Comparison of ENCODE assay signal across 25 cellular contexts in the genomic region with DNA sequence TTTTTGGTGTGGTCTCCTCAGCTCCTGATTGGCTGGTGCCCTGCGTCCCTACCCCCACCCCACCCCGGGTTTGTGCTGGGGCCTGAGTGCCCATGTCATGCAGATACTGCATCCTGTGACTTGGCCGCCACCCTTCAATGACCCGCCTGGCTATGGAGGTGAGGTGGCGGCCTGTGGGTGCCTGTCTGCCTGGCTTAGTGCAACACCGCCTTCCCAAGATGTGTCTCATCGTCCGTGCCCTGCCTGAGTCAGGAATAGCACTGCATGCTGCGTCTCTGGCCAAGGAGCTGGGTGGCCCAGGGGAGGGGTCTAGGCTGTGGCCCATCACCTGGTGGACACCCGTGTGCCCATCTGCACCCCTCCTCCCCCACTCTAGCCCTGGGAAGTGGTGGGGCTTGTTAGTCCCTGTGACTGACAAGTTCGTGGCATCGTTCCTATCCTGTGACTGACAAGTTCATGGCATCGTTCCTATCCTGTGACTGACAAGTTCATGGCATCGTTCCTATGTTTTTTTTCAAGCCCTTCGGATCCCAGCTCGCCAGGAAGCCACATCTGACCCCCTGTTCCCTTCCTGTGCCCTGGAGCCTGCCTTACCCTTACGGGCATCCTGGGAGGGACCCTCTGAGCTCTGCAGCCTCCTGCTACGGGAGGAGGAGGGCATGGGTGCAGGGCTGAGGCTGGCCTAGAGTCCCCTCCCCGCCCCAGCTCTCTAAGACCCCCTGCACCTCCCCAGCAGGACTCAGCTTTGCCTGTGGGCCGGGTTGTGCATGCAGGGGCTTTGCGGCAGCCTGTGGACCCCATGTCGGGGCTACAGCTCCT. TPM values are rescaled to one million over a fixed set of nuclear protein-coding genes. Genes with fewer than 3 reads are reported as not detected.
DNase-seq lines count a peak whose midpoint lies in the region; ATAC-seq, FAIRE-seq and TF ChIP-seq lines count a peak whose summit lies in the region.
"Had no signal": no experiment of that assay in that cellular context is flagged by ENCODE, and none has a peak within 500 bp of the region (broad histone marks: within the 10 kb centered on the region; RNA-seq: fewer than 3 reads in every experiment).

No MANE protein-coding gene starts in this region.

- H3K9me2 ChIP-seq in GM23248 (ENCODE audit: insufficient read depth): no peaks in the 10 kb centered on the region

- H3K4me2 ChIP-seq in GM23248 (ENCODE audit: unreplicated experiment) (no peak overlapping the region), neural progenitor cell (no peak overlapping the region)

- no peaks in the 10 kb centered on the region for H3K4me1 ChIP-seq in GM23248 (ENCODE audit: insufficient read depth)
- peaks cover 0 to 47% of the 10 kb centered on the region in 2 donors for H3K4me1 ChIP-seq in right atrium auricular region
- H3K4me1 ChIP-seq in tibial artery: peaks cover 0 to 59% (median 43%) of the 10 kb centered on the region in 4 donors
- H3K4me1 ChIP-seq in neural progenitor cell: no peaks in the 10 kb centered on the region

- H3K4me3 Mint-ChIP-seq in neural progenitor cell: no peak overlapping the region
- H3K4me3 Mint-ChIP-seq: activated CD8-positive, alpha-beta T cell treated with anti-CD3 and anti-CD28 coated beads for 36 hours; activated naive CD8-positive, alpha-beta T cell; H9; T-helper 1 cell treated with Interleukin-12 subunit alpha and Interleukin-12 subunit beta and Interleukin-4 antibody, amounts not matched to agents 30 μg/mL and 1 μg/mL, for 36 hours had no signal

- no peaks in the 10 kb centered on the region for H3F3A ChIP-seq in GM23248 (ENCODE audit: insufficient read depth)
- no peaks in the 10 kb centered on the region for H3F3A ChIP-seq in neural progenitor cell (ENCODE audit: low read depth)

- FAIRE-seq in bronchial epithelial cell (lab: Jason Lieb, UNC): peak; percentile 50
- FAIRE-seq: small intestine had no signal

- ATAC-seq in HG03025 (IDR thresholded peaks at IDR 0.05; ENCODE audit: low FRiP score, unreplicated experiment): no peak
- ATAC-seq in GM18909 (IDR thresholded peaks at IDR 0.05; ENCODE audit: poor library complexity, unreplicated experiment): no peak
- ATAC-seq: activated CD8-positive, alpha-beta T cell treated with anti-CD3 and anti-CD28 coated beads for 36 hours; body of pancreas had no signal

- peak overlapping the region; percentile 21; the same call in 1 of the 2 replicates for H3K9ac ChIP-seq in GM23248
- no peak overlapping the region for H3K9ac ChIP-seq in neural progenitor cell

- no peaks in the 10 kb centered on the region for H3K36me3 ChIP-seq in GM23248 (ENCODE audit: low read depth)
- peaks cover 33% of the 10 kb centered on the region for H3K36me3 ChIP-seq in bronchial epithelial cell (ENCODE audit: control insufficient read depth, insufficient read depth, low read length)
- peaks cover 17% of the 10 kb centered on the region for H3K36me3 ChIP-seq in right atrium auricular region
- H3K36me3 ChIP-seq in tibial artery: peaks cover 4 to 38% (median 31%) of the 10 kb centered on the region in 3 donors
- H3K36me3 ChIP-seq in neural progenitor cell: no peaks in the 10 kb centered on the region
- peaks cover 87% of the 10 kb centered on the region for H3K36me3 ChIP-seq in WERI-Rb-1
- H3K36me3 ChIP-seq: ovary had no signal

- intact Hi-C loops in tibial artery (cut with DNase I; ENCODE audit: low total_unique reads): loop anchor here (10.0 kb wide), 1 partner anchor 337 kb away; a partner anchor contains a TSS

- H3K36me3 Mint-ChIP-seq in neural progenitor cell: peaks cover 11% of the 10 kb centered on the region
- H3K36me3 Mint-ChIP-seq: activated naive CD8-positive, alpha-beta T cell had no signal

- H2AFZ ChIP-seq in GM23248 (no peak overlapping the region), neural progenitor cell (replicated peaks) (no peak overlapping the region)

- in situ Hi-C loops in GM23248 (cut with MboI): loop anchor here (5.0 to 25.0 kb wide), 2 partner anchors 185 to 435 kb away; no protein-coding TSS in a partner anchor

- no peaks in the 10 kb centered on the region for H4K20me1 ChIP-seq in GM23248 (ENCODE audit: insufficient read depth)
- peaks cover 85% of the 10 kb centered on the region for H4K20me1 ChIP-seq in neural progenitor cell (ENCODE audit: low read depth)

- H3K27me3 ChIP-seq in GM23248 (replicated peaks; ENCODE audit: insufficient read depth): no peaks in the 10 kb centered on the region
- H3K27me3 ChIP-seq in bronchial epithelial cell (ENCODE audit: control insufficient read depth, insufficient read depth, low read length): no peaks in the 10 kb centered on the region
- H3K27me3 ChIP-seq in right atrium auricular region: no peaks in the 10 kb centered on the region
- H3K27me3 ChIP-seq in tibial artery: no peaks in the 10 kb centered on the region
- H3K27me3 ChIP-seq in neural progenitor cell: no peaks in the 10 kb centered on the region
- no peaks in the 10 kb centered on the region for H3K27me3 ChIP-seq in WERI-Rb-1 (ENCODE audit: insufficient read depth, low read depth, severe bottlenecking)
- H3K27me3 ChIP-seq: body of pancreas, ovary had no signal

- H3K4me1 Mint-ChIP-seq in neural progenitor cell: peaks cover under 1% of the 10 kb centered on the region

- peaks cover 5% of the 10 kb centered on the region for H3K27me3 Mint-ChIP-seq in neural progenitor cell (ENCODE audit: insufficient read depth, low read depth)
- H3K27me3 Mint-ChIP-seq: activated CD8-positive, alpha-beta T cell treated with anti-CD3 and anti-CD28 coated beads for 36 hours; activated naive CD8-positive, alpha-beta T cell had no signal

- peak; percentile 58 for DNase-seq in GM23248
- no peak for DNase-seq in bronchial epithelial cell (ENCODE audit: low read depth)
- DNase-seq in right atrium auricular region (ENCODE audit: low spot score): no peak
- DNase-seq in tibial artery: peak in 1 of 2 donors; percentile 75
- no peak for DNase-seq in neural progenitor cell (ENCODE audit: low spot score)
- DNase-seq in WERI-Rb-1: no peak
- DNase-seq: activated CD8-positive, alpha-beta T cell treated with anti-CD3 and anti-CD28 coated beads for 36 hours; activated T-cell treated with anti-CD3 and anti-CD28 coated beads, Interleukin-2, amount 50 U/mL, for 48 hours; C1 segment of cervical spinal cord; dermis blood vessel endothelial cell; DMS153; erythroblast; H9; NCI-H2029; NCI-H510A; SIG-M5; small intestine; stimulated activated CD8-positive, alpha-beta memory T cell treated with anti-CD3 and anti-CD28 coated beads, Interleukin-4, amount 100 ng/mL, for 48 hours had no signal

- H3K27ac ChIP-seq in GM23248 (no peak overlapping the region), right atrium auricular region (peak overlapping the region; percentile 40 to 75), tibial artery (peak overlapping the region; percentile 51 to 65), neural progenitor cell (no peak overlapping the region), WERI-Rb-1 (no peak overlapping the region)
- H3K27ac ChIP-seq: body of pancreas, HL-60, ovary had no signal

- 73 to 76% methylated on average over 20 to 22 of the region's 22 CpGs for WGBS in GM23248 (ENCODE audit: low coverage in 1 of 2, low lambda C conversion rate in 2 of 2, missing lambda C conversion rate in 2 of 2), 2 experiments

- no peak overlapping the region for H3K4me3 ChIP-seq in GM23248
- H3K4me3 ChIP-seq in bronchial epithelial cell (ENCODE audit: low read depth, low read length): no peak overlapping the region
- no peak overlapping the region for H3K4me3 ChIP-seq in right atrium auricular region
- H3K4me3 ChIP-seq in tibial artery: no peak overlapping the region
- H3K4me3 ChIP-seq in neural progenitor cell: no peak overlapping the region
- no peak overlapping the region for H3K4me3 ChIP-seq in WERI-Rb-1 (ENCODE audit: low read depth, low read length)
- H3K4me3 ChIP-seq: body of pancreas, ovary had no signal

- H3K79me2 ChIP-seq in GM23248 (ENCODE audit: insufficient read depth) (peaks cover 76% of the 10 kb centered on the region), neural progenitor cell (ENCODE audit: low read depth) (peaks cover 58% of the 10 kb centered on the region)

- no peaks in the 10 kb centered on the region for H3K9me3 ChIP-seq in GM23248 (ENCODE audit: low read depth)
- H3K9me3 ChIP-seq in right atrium auricular region: no peaks in the 10 kb centered on the region
- H3K9me3 ChIP-seq in tibial artery: no peaks in the 10 kb centered on the region
- H3K9me3 ChIP-seq in neural progenitor cell (ENCODE audit: low read depth): no peaks in the 10 kb centered on the region
- no peaks in the 10 kb centered on the region for H3K9me3 ChIP-seq in WERI-Rb-1 (ENCODE audit: severe bottlenecking)
- H3K9me3 ChIP-seq: body of pancreas, ovary had no signal

- no peaks in the 10 kb centered on the region for H3K9me3 Mint-ChIP-seq in neural progenitor cell
- H3K9me3 Mint-ChIP-seq: activated CD8-positive, alpha-beta T cell treated with anti-CD3 and anti-CD28 coated beads for 36 hours; H9; T-helper 1 cell treated with Interleukin-12 subunit alpha and Interleukin-12 subunit beta and Interleukin-4 antibody, amounts not matched to agents 30 μg/mL and 1 μg/mL, for 36 hours had no signal

- no peak overlapping the region for H3K27ac Mint-ChIP-seq in neural progenitor cell
- H3K27ac Mint-ChIP-seq: activated CD8-positive, alpha-beta T cell treated with anti-CD3 and anti-CD28 coated beads for 36 hours; activated naive CD8-positive, alpha-beta T cell; H9; T-helper 1 cell treated with Interleukin-12 subunit alpha and Interleukin-12 subunit beta and Interleukin-4 antibody, amounts not matched to agents 30 μg/mL and 1 μg/mL, for 36 hours had no signal

- TF ChIP-seq CTCF in bronchial epithelial cell (IDR thresholded peaks at IDR 0.05; ENCODE audit: insufficient read depth, low read length, severe bottlenecking) (no peak), right atrium auricular region (IDR thresholded peaks at IDR 0.05) (no peak), tibial artery (IDR thresholded peaks at IDR 0.05) (no peak), neural progenitor cell (IDR thresholded peaks at IDR 0.05) (no peak), WERI-Rb-1 (IDR thresholded peaks at IDR 0.05; ENCODE audit: low read depth, low read length) (no peak)

RNA-seq across cellular contexts. Expression of a gene that starts 7.5 kb away (rescaled TPM):
- 25.6 and 34.3 TPM in 2 replicates for total RNA-seq in GM23248 (2014; rRNA removed; shearing (Covaris generic))
- polyA plus RNA-seq in GM23248 (2016; fragmentation: Nextera tagmentation; extraction: Ambion mirVana): 34.4 and 35.8 TPM in 2 replicates
- 32.0 and 34.0 TPM in 2 replicates for total RNA-seq in bronchial epithelial cell
- total RNA-seq in right atrium auricular region: 10 to 100 TPM; 15.9 to 18.8 TPM
- 4.7 and 17.1 TPM in 2 replicates for total RNA-seq in neural progenitor cell (ENCODE audit: low replicate concordance)

RNA-seq across cellular contexts. Expression of a gene that starts 26.6 kb away (rescaled TPM):
- 1.3 and 2.1 TPM in 2 replicates for total RNA-seq in GM23248 (2014; rRNA removed; shearing (Covaris generic))
- 2.2 and 2.7 TPM in 2 replicates for polyA plus RNA-seq in GM23248 (2016; fragmentation: Nextera tagmentation; extraction: Ambion mirVana)
- total RNA-seq in bronchial epithelial cell: 0.26 and 1.1 TPM in 2 replicates
- 10 to 100 TPM; 16.7 to 63.6 TPM for total RNA-seq in right atrium auricular region
- 0.09 TPM in 1 of 2 replicates, not detected in the other for total RNA-seq in neural progenitor cell (ENCODE audit: low replicate concordance)

Comparison
In these comparisons a context has a peak if more than half of its experiments do, and no peak if none do; other contexts are left out.
1. H3K27ac ChIP-seq: peak in right atrium auricular region (2 of 2) and tibial artery (2 of 2); none in GM23248 (single experiment), neural progenitor cell (single experiment) and WERI-Rb-1 (single experiment).